ENCODE assay signal across 8 cellular contexts in genomic region chr7:95684037-95684436, GRCh38.
A peak's percentile ranks its signal among the peaks of the same experiment; 100 is the strongest.
DNase-seq lines count a peak whose midpoint lies in the region; ATAC-seq, FAIRE-seq and TF ChIP-seq lines count a peak whose summit lies in the region.

No MANE protein-coding gene starts in this region.

- 4 to 21% methylated on average over 2 of the region's 2 CpGs for WGBS in pancreas, 2 donors

- H3K4me1 ChIP-seq in PC-9 (replicated peaks; ENCODE audit: insufficient read depth) (no peaks in the 10 kb centered on the region), fibroblast of lung (ENCODE audit: control insufficient read depth, extremely low read depth, insufficient read depth, low read length) (no peaks in the 10 kb centered on the region), pancreas (no peaks in the 10 kb centered on the region)

- peak; percentile 49 to 86 (median 77) for ATAC-seq in pancreas
- no peak for ATAC-seq in stimulated activated memory B cell treated with anti-CD40 and anti-IgM and Interleukin-4, amounts not matched to agents 10 μg/mL and 1 μg/mL and 100 μg/mL, for 72 hours
- ATAC-seq in GM19455 (IDR thresholded peaks at IDR 0.05; ENCODE audit: unreplicated experiment) = no peak

- H3K36me3 Mint-ChIP-seq in stimulated activated memory B cell treated with anti-CD40 and anti-IgM and Interleukin-4, amounts not matched to agents 10 μg/mL and 1 μg/mL and 100 μg/mL, for 72 hours = no peaks in the 10 kb centered on the region

- H3K27ac Mint-ChIP-seq in stimulated activated memory B cell treated with anti-CD40 and anti-IgM and Interleukin-4, amounts not matched to agents 10 μg/mL and 1 μg/mL and 100 μg/mL, for 72 hours = no peak overlapping the region

- H3K36me3 ChIP-seq in PC-9 (ENCODE audit: low read depth) = no peaks in the 10 kb centered on the region
- no peaks in the 10 kb centered on the region for H3K36me3 ChIP-seq in fibroblast of lung (ENCODE audit: control insufficient read depth, insufficient read depth, low read length)
- no peaks in the 10 kb centered on the region for H3K36me3 ChIP-seq in pancreas

- H3K9me3 Mint-ChIP-seq in stimulated activated memory B cell treated with anti-CD40 and anti-IgM and Interleukin-4, amounts not matched to agents 10 μg/mL and 1 μg/mL and 100 μg/mL, for 72 hours = no peaks in the 10 kb centered on the region

- BruUV-seq in PC-9 (replicated peaks; lab: Mats Ljungman, UMichigan) = no TSS peak

- peak; percentile 23 for DNase-seq in SIG-M5 treated with dmso at 0.1 percent for 504 hours (lab: John Stamatoyannopoulos, UW; ENCODE audit: unreplicated experiment)
- no peak for DNase-seq in SIG-M5 (lab: John Stamatoyannopoulos, UW)
- peak in 1 of 2 experiments; percentile 36 for DNase-seq in PC-9
- peak; percentile 7 to 77 for DNase-seq in fibroblast of lung (ENCODE audit: low read depth in 2 of 2)
- DNase-seq in pancreas = no peak
- no peak for DNase-seq in mesenteric fat pad (ENCODE audit: low spot score)

- no peaks in the 10 kb centered on the region for H3K79me2 ChIP-seq in PC-9 (ENCODE audit: low read depth)
- H3K79me2 ChIP-seq in fibroblast of lung (ENCODE audit: control insufficient read depth, insufficient read depth, low read length) = no peaks in the 10 kb centered on the region

- H3K9me2 ChIP-seq in PC-9 (ENCODE audit: insufficient read depth) = no peaks in the 10 kb centered on the region

- CTCF ChIA-PET in PC-9 (lab: Charles Lee) = interaction anchor here (0.9 to 2.5 kb wide), 6 partner anchors 75 to 174 kb away, joined by 3 to 18 read pairs (median 9); no protein-coding TSS in a partner anchor

- peak; percentile 84 for FAIRE-seq in pancreas (lab: Jason Lieb, UNC)

- H4K20me1 ChIP-seq in PC-9 (ENCODE audit: insufficient read depth) = no peaks in the 10 kb centered on the region
- no peaks in the 10 kb centered on the region for H4K20me1 ChIP-seq in fibroblast of lung (ENCODE audit: control insufficient read depth, extremely low read depth, insufficient read depth, low read length)

- no peaks in the 10 kb centered on the region for H3F3A ChIP-seq in PC-9 (ENCODE audit: insufficient read depth, low read depth)

- H3K4me1 Mint-ChIP-seq in stimulated activated memory B cell treated with anti-CD40 and anti-IgM and Interleukin-4, amounts not matched to agents 10 μg/mL and 1 μg/mL and 100 μg/mL, for 72 hours = peaks cover 9% of the 10 kb centered on the region

- H3K4me3 ChIP-seq in PC-9 (no peak overlapping the region), fibroblast of lung (replicated peaks in 1 of 4; ENCODE audit: control extremely low read depth in 1 of 4, insufficient read depth in 1 of 4, low read depth in 3 of 4, low read length in 4 of 4) (no peak overlapping the region), pancreas (no peak overlapping the region)

- H3K27ac ChIP-seq in PC-9 = no peak overlapping the region
- H3K27ac ChIP-seq in fibroblast of lung (ENCODE audit: insufficient read depth, low read length) = no peak overlapping the region
- no peak overlapping the region for H3K27ac ChIP-seq in pancreas

- intact Hi-C loops in PC-9 (cut with micrococcal nuclease; ENCODE audit: unreplicated experiment) = loop anchor here (1.0 to 5.0 kb wide), 3 partner anchors 77 to 173 kb away; no protein-coding TSS in a partner anchor
- intact Hi-C loops in pancreas (cut with DNase I) = loop anchor here in 2 of 3 donors (5.0 to 10.0 kb wide), 2 partner anchors 149 to 152 kb away; no protein-coding TSS in a partner anchor

- H3K4me2 ChIP-seq in PC-9 (no peak overlapping the region), fibroblast of lung (ENCODE audit: extremely low read depth, insufficient read depth, low read length) (no peak overlapping the region)

- no peaks in the 10 kb centered on the region for H3K9me3 ChIP-seq in PC-9 (ENCODE audit: insufficient read depth, low read depth)
- no peaks in the 10 kb centered on the region for H3K9me3 ChIP-seq in fibroblast of lung (ENCODE audit: control insufficient read depth, insufficient read depth, low read depth, low read length)
- H3K9me3 ChIP-seq in pancreas = no peaks in the 10 kb centered on the region

- POLR2A ChIA-PET in PC-9 (lab: Charles Lee; ENCODE audit: unreplicated experiment) = no interaction called here

- H2AFZ ChIP-seq in PC-9 = no peak overlapping the region
- no peak overlapping the region for H2AFZ ChIP-seq in fibroblast of lung (ENCODE audit: low read length)

- no peak overlapping the region for H3K4me3 Mint-ChIP-seq in stimulated activated memory B cell treated with anti-CD40 and anti-IgM and Interleukin-4, amounts not matched to agents 10 μg/mL and 1 μg/mL and 100 μg/mL, for 72 hours

- H3K27me3 Mint-ChIP-seq in stimulated activated memory B cell treated with anti-CD40 and anti-IgM and Interleukin-4, amounts not matched to agents 10 μg/mL and 1 μg/mL and 100 μg/mL, for 72 hours = no peaks in the 10 kb centered on the region

- no peak overlapping the region for H3K9ac ChIP-seq in fibroblast of lung (ENCODE audit: insufficient read depth, low read length)

- TF ChIP-seq CTCF in PC-9 (conservative IDR thresholded peaks at IDR 0.05) = peak; percentile 74
- TF ChIP-seq CTCF in fibroblast of lung (conservative IDR thresholded peaks at IDR 0.05 in 1 of 2, IDR thresholded peaks at IDR 0.05 in 1 of 2; ENCODE audit: low read depth in 1 of 2, low read length in 2 of 2) = peak; percentile 41 to 58
- peak in 2 of 4 donors; percentile 31 to 47 for TF ChIP-seq CTCF in pancreas (IDR thresholded peaks at IDR 0.05)

- no peaks in the 10 kb centered on the region for H3K27me3 ChIP-seq in PC-9 (ENCODE audit: insufficient read depth, low read depth)
- no peaks in the 10 kb centered on the region for H3K27me3 ChIP-seq in fibroblast of lung (ENCODE audit: control insufficient read depth, insufficient read depth, low read length)
- no peaks in the 10 kb centered on the region for H3K27me3 ChIP-seq in pancreas

Comparison
In these comparisons a context has a peak if more than half of its experiments do, and no peak if none do; other contexts are left out.
1. DNase-seq: peak in SIG-M5 treated with dmso at 0.1 percent for 504 hours (single experiment) and fibroblast of lung (2 of 2); none in SIG-M5 (single experiment), pancreas (0 of 6) and mesenteric fat pad (single experiment).
2. ATAC-seq: peak in pancreas (4 of 4); none in stimulated activated memory B cell treated with anti-CD40 and anti-IgM and Interleukin-4, amounts not matched to agents 10 μg/mL and 1 μg/mL and 100 μg/mL, for 72 hours (single experiment) and GM19455 (single experiment).